1 cellular context compared by ENCODE assay signal in genomic region chr11:119015054-119015611, GRCh38.
TF ChIP-seq lines count a peak whose summit lies in the region.

No MANE protein-coding gene starts in this region.

TF ChIP-seq in liver, 16 proteins besides CTCF, POLR2A, EP300 and RAD21 (continued from another document):
- TF ChIP-seq, protein P1, sequence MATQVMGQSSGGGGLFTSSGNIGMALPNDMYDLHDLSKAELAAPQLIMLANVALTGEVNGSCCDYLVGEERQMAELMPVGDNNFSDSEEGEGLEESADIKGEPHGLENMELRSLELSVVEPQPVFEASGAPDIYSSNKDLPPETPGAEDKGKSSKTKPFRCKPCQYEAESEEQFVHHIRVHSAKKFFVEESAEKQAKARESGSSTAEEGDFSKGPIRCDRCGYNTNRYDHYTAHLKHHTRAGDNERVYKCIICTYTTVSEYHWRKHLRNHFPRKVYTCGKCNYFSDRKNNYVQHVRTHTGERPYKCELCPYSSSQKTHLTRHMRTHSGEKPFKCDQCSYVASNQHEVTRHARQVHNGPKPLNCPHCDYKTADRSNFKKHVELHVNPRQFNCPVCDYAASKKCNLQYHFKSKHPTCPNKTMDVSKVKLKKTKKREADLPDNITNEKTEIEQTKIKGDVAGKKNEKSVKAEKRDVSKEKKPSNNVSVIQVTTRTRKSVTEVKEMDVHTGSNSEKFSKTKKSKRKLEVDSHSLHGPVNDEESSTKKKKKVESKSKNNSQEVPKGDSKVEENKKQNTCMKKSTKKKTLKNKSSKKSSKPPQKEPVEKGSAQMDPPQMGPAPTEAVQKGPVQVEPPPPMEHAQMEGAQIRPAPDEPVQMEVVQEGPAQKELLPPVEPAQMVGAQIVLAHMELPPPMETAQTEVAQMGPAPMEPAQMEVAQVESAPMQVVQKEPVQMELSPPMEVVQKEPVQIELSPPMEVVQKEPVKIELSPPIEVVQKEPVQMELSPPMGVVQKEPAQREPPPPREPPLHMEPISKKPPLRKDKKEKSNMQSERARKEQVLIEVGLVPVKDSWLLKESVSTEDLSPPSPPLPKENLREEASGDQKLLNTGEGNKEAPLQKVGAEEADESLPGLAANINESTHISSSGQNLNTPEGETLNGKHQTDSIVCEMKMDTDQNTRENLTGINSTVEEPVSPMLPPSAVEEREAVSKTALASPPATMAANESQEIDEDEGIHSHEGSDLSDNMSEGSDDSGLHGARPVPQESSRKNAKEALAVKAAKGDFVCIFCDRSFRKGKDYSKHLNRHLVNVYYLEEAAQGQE (IDR thresholded peaks at IDR 0.05), result no peak
